34 cellular contexts compared by ENCODE assay signal in the genomic region with DNA sequence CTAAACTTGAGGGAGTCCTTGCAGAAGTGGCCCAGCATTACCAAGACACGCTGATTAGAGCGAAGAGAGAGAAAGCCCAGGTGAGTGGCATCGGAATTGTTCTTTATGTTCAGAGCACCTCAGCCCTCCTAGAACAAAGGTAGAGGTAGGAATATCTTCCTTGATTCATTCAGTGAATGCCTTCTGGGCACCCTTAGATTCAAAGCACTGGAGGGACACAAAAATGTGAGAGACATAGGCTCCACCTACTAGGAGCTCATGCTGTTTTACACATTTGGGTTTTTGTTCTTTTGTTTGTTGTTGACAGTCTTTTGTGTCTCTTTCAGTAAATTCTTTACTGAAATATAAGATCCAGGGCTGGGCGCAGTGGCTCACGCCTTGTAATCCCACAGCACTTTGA.
"Had no signal": no experiment of that assay in that cellular context is flagged by ENCODE, and none has a peak within 500 bp of the region (broad histone marks: within the 10 kb centered on the region; RNA-seq: fewer than 3 reads in every experiment).

No MANE protein-coding gene starts in this region.

- H3K9me3 Mint-ChIP-seq: activated CD4-positive, alpha-beta memory T cell treated with anti-CD3 and anti-CD28 coated beads, Interleukin-2, amount 10 ng/mL, durations not matched to agents 7 days and 5 days; activated naive CD8-positive, alpha-beta T cell treated with anti-CD3 and anti-CD28 coated beads for 36 hours had no signal

- H3K27me3 ChIP-seq: brain microvascular endothelial cell had no signal

- H3K27ac Mint-ChIP-seq: activated CD4-positive, alpha-beta memory T cell treated with anti-CD3 and anti-CD28 coated beads, Interleukin-2, amount 10 ng/mL, durations not matched to agents 7 days and 5 days; activated CD8-positive, alpha-beta memory T cell treated with anti-CD3 and anti-CD28 coated beads, Interleukin-2, amount 10 ng/mL, durations not matched to agents 7 days and 5 days; activated naive CD8-positive, alpha-beta T cell treated with anti-CD3 and anti-CD28 coated beads for 36 hours had no signal

- H2AFZ ChIP-seq: PC-9 had no signal

- H3K4me2 ChIP-seq: PC-9 had no signal

- ATAC-seq: activated CD8-positive, alpha-beta memory T cell treated with anti-CD3 and anti-CD28 coated beads, Interleukin-2, amount 10 ng/mL, durations not matched to agents 7 days and 5 days had no signal

- DNase-seq: activated CD4-positive, alpha-beta memory T cell treated with anti-CD3 and anti-CD28 coated beads, Interleukin-2, amount 10 ng/mL, durations not matched to agents 7 days and 5 days; activated CD4-positive, alpha-beta T cell treated with anti-CD3 and anti-CD28 coated beads for 1 hour; activated CD4-positive, alpha-beta T cell treated with anti-CD3 and anti-CD28 coated beads for 48 hours; activated CD4-positive, CD25-positive, alpha-beta regulatory T cell; activated CD8-positive, alpha-beta memory T cell treated with anti-CD3 and anti-CD28 coated beads for 24 hours; activated CD8-positive, alpha-beta memory T cell treated with anti-CD3 and anti-CD28 coated beads, Interleukin-2, amount 10 ng/mL, durations not matched to agents 7 days and 5 days; activated CD8-positive, alpha-beta memory T cell treated with anti-CD3 and anti-CD28 coated beads, Interleukin-2, amount 50 U/mL, for 48 hours; activated effector memory CD4-positive, alpha-beta T cell treated with Interleukin-2 at 50 U/mL for 16 hours; activated naive CD4-positive, alpha-beta T cell treated with anti-CD3 and anti-CD28 coated beads, Interleukin-2, amount 50 U/mL, for 16 hours; activated naive CD8-positive, alpha-beta T cell treated with anti-CD3 and anti-CD28 coated beads for 36 hours; activated T-cell treated with anti-CD3 and anti-CD28 coated beads, Interleukin-2, amount 50 U/mL, for 48 hours; amniotic stem cell; aorta; brain microvascular endothelial cell; central memory CD4-positive, alpha-beta T cell; Karpas-422; NCI-H1048; NCI-H1105 treated with DMSO at 0.1 percent for 48 hours; NCI-H1436; NCI-H1694; NCI-H2029 treated with DMSO at 0.1 percent for 48 hours; NCI-H2107; NCI-H2171; NCI-H510A; NCI-H526; NCI-H748 treated with DMSO at 0.1 percent for 48 hours; NK-92 treated with Interleukin-12 subunit alpha and Interleukin-12 subunit beta, amount 100 ng/mL, for 24 hours; PC-9; Right ventricle myocardium superior; SW 1271; T-helper 1 cell; T-helper 2 cell; T-helper 9 cell had no signal

- H3K27me3 Mint-ChIP-seq: activated CD4-positive, alpha-beta memory T cell treated with anti-CD3 and anti-CD28 coated beads, Interleukin-2, amount 10 ng/mL, durations not matched to agents 7 days and 5 days; activated CD8-positive, alpha-beta memory T cell treated with anti-CD3 and anti-CD28 coated beads, Interleukin-2, amount 10 ng/mL, durations not matched to agents 7 days and 5 days; activated naive CD8-positive, alpha-beta T cell treated with anti-CD3 and anti-CD28 coated beads for 36 hours had no signal

- H3K27ac ChIP-seq: brain microvascular endothelial cell, PC-9, VCaP had no signal

- H3K4me3 Mint-ChIP-seq: activated CD4-positive, alpha-beta memory T cell treated with anti-CD3 and anti-CD28 coated beads, Interleukin-2, amount 10 ng/mL, durations not matched to agents 7 days and 5 days; activated CD8-positive, alpha-beta memory T cell treated with anti-CD3 and anti-CD28 coated beads, Interleukin-2, amount 10 ng/mL, durations not matched to agents 7 days and 5 days; activated naive CD8-positive, alpha-beta T cell treated with anti-CD3 and anti-CD28 coated beads for 36 hours had no signal

- H3K4me3 ChIP-seq: PC-9 had no signal
